8 cellular contexts compared by ENCODE assay signal in the genomic region with DNA sequence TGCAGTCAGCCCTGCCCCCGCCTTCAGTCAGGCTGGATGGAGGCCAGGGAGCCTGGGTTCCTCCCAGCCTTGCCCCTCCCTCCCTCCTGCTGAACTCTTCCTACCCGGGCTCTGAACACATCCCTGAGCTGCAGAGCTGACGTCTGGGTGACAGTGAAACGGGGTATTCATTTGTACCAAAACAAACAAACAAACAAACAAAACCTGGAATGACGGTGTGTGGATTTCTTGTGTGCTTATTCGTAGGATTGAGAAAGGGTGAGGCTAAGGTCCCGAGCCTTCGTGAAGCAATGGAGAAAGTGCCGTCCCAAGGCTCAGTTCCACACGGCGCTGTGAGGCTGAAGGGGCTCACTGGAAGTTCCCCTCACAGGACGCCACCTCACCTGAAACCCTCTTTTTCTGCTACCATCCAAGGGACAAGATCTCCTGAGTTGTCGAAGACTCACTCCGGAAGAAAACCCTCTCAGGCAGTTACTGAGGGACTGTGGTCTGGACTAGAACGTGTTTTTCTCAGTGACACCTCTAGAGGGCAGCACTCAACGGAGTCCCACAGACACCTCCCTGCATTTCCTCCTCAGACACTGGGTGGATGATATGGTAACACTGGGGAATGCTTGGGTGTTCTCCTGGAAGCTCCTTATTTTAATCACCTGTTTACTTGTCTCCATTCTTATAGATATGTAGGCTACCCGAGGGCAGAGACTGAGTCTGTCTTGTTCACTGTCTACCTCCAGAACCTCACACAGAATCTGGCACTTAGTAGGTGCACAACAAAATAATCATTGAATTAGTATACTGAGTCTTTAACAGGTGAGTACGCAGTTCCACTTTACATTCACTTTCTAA. TPM values are rescaled to one million over a fixed set of nuclear protein-coding genes. Genes with fewer than 3 reads are reported as not detected.
DNase-seq lines count a peak whose midpoint lies in the region; ATAC-seq lines count a peak whose summit lies in the region.

No MANE protein-coding gene starts in this region.

- H2AK5ac ChIP-seq in mesendoderm (ENCODE audit: low read length): no peak overlapping the region

- H4K5ac ChIP-seq in mesendoderm (ENCODE audit: low read length): no peak overlapping the region

- peak overlapping the region; percentile 64 to 91 (median 87) for H3K4me3 Mint-ChIP-seq in CD8-positive, alpha-beta memory T cell
- H3K4me3 Mint-ChIP-seq in activated CD4-positive, alpha-beta memory T cell treated with anti-CD3 and anti-CD28 coated beads, Interleukin-2, amount 10 ng/mL, durations not matched to agents 7 days and 5 days: peak overlapping the region; percentile 75

- H3K4ac ChIP-seq in mesendoderm (ENCODE audit: low read depth, low read length): no peak overlapping the region

- ATAC-seq in GM19438 (IDR thresholded peaks at IDR 0.05; ENCODE audit: low read depth, unreplicated experiment): peak; percentile 98
- peak; percentile 100 for ATAC-seq in HG03558 (IDR thresholded peaks at IDR 0.05; ENCODE audit: extremely low read depth, unreplicated experiment)

- H3K4me1 ChIP-seq in CD8-positive, alpha-beta memory T cell (ENCODE audit: insufficient read depth, low read length): no peaks in the 10 kb centered on the region
- no peaks in the 10 kb centered on the region for H3K4me1 ChIP-seq in effector memory CD4-positive, alpha-beta T cell (ENCODE audit: control insufficient read depth, insufficient read depth, low read length, poor library complexity, severe bottlenecking)
- H3K4me1 ChIP-seq in mesendoderm (ENCODE audit: control insufficient read depth, low read depth, low read length): no peaks in the 10 kb centered on the region

- DNase-seq in CD8-positive, alpha-beta memory T cell: peak; percentile 31 to 75 (median 62)
- DNase-seq in NCI-H748 (lab: John Stamatoyannopoulos, UW; ENCODE audit: unreplicated experiment): peak; percentile 76
- peak; percentile 71 for DNase-seq in activated CD4-positive, alpha-beta memory T cell treated with anti-CD3 and anti-CD28 coated beads, Interleukin-2, amount 10 ng/mL, durations not matched to agents 7 days and 5 days
- peak; percentile 20 to 47 (median 37) for DNase-seq in effector memory CD4-positive, alpha-beta T cell
- DNase-seq in mesendoderm: peak; percentile 84
- peak; percentile 30 to 48 for DNase-seq in stimulated activated CD8-positive, alpha-beta memory T cell treated with anti-CD3 and anti-CD28 coated beads, Interleukin-15, amount 100 ng/mL, for 48 hours (ENCODE audit: low read depth in 2 of 2)

- POLR2A ChIA-PET in CD8-positive, alpha-beta memory T cell (lab: Charles Lee): no interaction called here
- POLR2A ChIA-PET in activated CD4-positive, alpha-beta memory T cell treated with anti-CD3 and anti-CD28 coated beads, Interleukin-2, amount 10 ng/mL, durations not matched to agents 7 days and 5 days (lab: Charles Lee): interaction anchor here (0.6 kb wide), 1 partner anchor 42 kb away, joined by 3 read pairs; no protein-coding TSS in a partner anchor

- no peak overlapping the region for H2BK5ac ChIP-seq in mesendoderm (ENCODE audit: low read length)

- H3K4me3 ChIP-seq in CD8-positive, alpha-beta memory T cell (ENCODE audit: low read length): peak overlapping the region; percentile 58
- peak overlapping the region; percentile 59 for H3K4me3 ChIP-seq in effector memory CD4-positive, alpha-beta T cell (ENCODE audit: insufficient read depth, low read depth, low read length, poor library complexity, severe bottlenecking)
- H3K4me3 ChIP-seq in mesendoderm (ENCODE audit: low read length): no peak overlapping the region

- no peak overlapping the region for H4K8ac ChIP-seq in mesendoderm (ENCODE audit: low read depth, low read length)

- no peak overlapping the region for H2BK15ac ChIP-seq in mesendoderm (replicated peaks; ENCODE audit: low read depth)

- no peaks in the 10 kb centered on the region for H3K36me3 ChIP-seq in CD8-positive, alpha-beta memory T cell (ENCODE audit: insufficient read depth, low read length)
- no peaks in the 10 kb centered on the region for H3K36me3 ChIP-seq in effector memory CD4-positive, alpha-beta T cell (ENCODE audit: control insufficient read depth, insufficient read depth, low read length)
- no peaks in the 10 kb centered on the region for H3K36me3 ChIP-seq in mesendoderm (ENCODE audit: control insufficient read depth, insufficient read depth, low read length)

- peak overlapping the region; percentile 33 for H3K4me2 ChIP-seq in mesendoderm (ENCODE audit: low read length)

- H3K27ac ChIP-seq in CD8-positive, alpha-beta memory T cell (ENCODE audit: low read depth, low read length): no peak overlapping the region
- H3K27ac ChIP-seq in effector memory CD4-positive, alpha-beta T cell (ENCODE audit: insufficient read depth, low read length, poor library complexity, severe bottlenecking): no peak overlapping the region
- no peak overlapping the region for H3K27ac ChIP-seq in mesendoderm (ENCODE audit: low read depth, low read length)

- WGBS in mesendoderm (ENCODE audit: extremely low coverage, insufficient coverage, low lambda C conversion rate): no CpG with 5 or more reads among the region's 18 CpGs

- peaks cover 3 to 8% (median 5%) of the 10 kb centered on the region in 3 donors for H3K4me1 Mint-ChIP-seq in CD8-positive, alpha-beta memory T cell
- peaks cover 14% of the 10 kb centered on the region for H3K4me1 Mint-ChIP-seq in activated CD4-positive, alpha-beta memory T cell treated with anti-CD3 and anti-CD28 coated beads, Interleukin-2, amount 10 ng/mL, durations not matched to agents 7 days and 5 days

- H3K18ac ChIP-seq in mesendoderm (ENCODE audit: low read length): no peak overlapping the region

- H3K9me3 Mint-ChIP-seq in CD8-positive, alpha-beta memory T cell: no peaks in the 10 kb centered on the region
- H3K9me3 Mint-ChIP-seq in activated CD4-positive, alpha-beta memory T cell treated with anti-CD3 and anti-CD28 coated beads, Interleukin-2, amount 10 ng/mL, durations not matched to agents 7 days and 5 days: no peaks in the 10 kb centered on the region

- H3K9ac ChIP-seq in mesendoderm (ENCODE audit: low read length): peak overlapping the region; percentile 62

- peak overlapping the region; percentile 88 for H3K56ac ChIP-seq in mesendoderm (ENCODE audit: low read length)

- no peaks in the 10 kb centered on the region for H3K9me3 ChIP-seq in CD8-positive, alpha-beta memory T cell (ENCODE audit: low read length)
- H3K9me3 ChIP-seq in effector memory CD4-positive, alpha-beta T cell (ENCODE audit: control insufficient read depth, low read length): no peaks in the 10 kb centered on the region

- H3K36me3 Mint-ChIP-seq in CD8-positive, alpha-beta memory T cell: no peaks in the 10 kb centered on the region
- H3K36me3 Mint-ChIP-seq in activated CD4-positive, alpha-beta memory T cell treated with anti-CD3 and anti-CD28 coated beads, Interleukin-2, amount 10 ng/mL, durations not matched to agents 7 days and 5 days (ENCODE audit: low read depth): no peaks in the 10 kb centered on the region

- H3K27me3 Mint-ChIP-seq in CD8-positive, alpha-beta memory T cell: peaks cover 0 to 2% of the 10 kb centered on the region in 2 donors
- H3K27me3 Mint-ChIP-seq in activated CD4-positive, alpha-beta memory T cell treated with anti-CD3 and anti-CD28 coated beads, Interleukin-2, amount 10 ng/mL, durations not matched to agents 7 days and 5 days: no peaks in the 10 kb centered on the region

- H2BK120ac ChIP-seq in mesendoderm (ENCODE audit: low read depth, low read length): no peak overlapping the region

- H3K79me1 ChIP-seq in mesendoderm (ENCODE audit: low read length): no peaks in the 10 kb centered on the region

- peaks cover 3% of the 10 kb centered on the region for H3K27me3 ChIP-seq in CD8-positive, alpha-beta memory T cell (ENCODE audit: insufficient read depth, low read length, poor library complexity, severe bottlenecking)
- H3K27me3 ChIP-seq in effector memory CD4-positive, alpha-beta T cell (replicated peaks; ENCODE audit: control insufficient read depth, insufficient read depth, low read length, poor library complexity, severe bottlenecking): no peaks in the 10 kb centered on the region
- no peaks in the 10 kb centered on the region for H3K27me3 ChIP-seq in mesendoderm (ENCODE audit: insufficient read depth, low read length, poor library complexity)

- no peak overlapping the region for H3K23ac ChIP-seq in mesendoderm (ENCODE audit: low read length)

- no peaks in the 10 kb centered on the region for H3K79me2 ChIP-seq in mesendoderm (ENCODE audit: control insufficient read depth, insufficient read depth, low read length)

- peak overlapping the region in 6 of 8 donors; percentile 26 to 89 (median 74) for H3K27ac Mint-ChIP-seq in CD8-positive, alpha-beta memory T cell
- peak overlapping the region; percentile 48 for H3K27ac Mint-ChIP-seq in activated CD4-positive, alpha-beta memory T cell treated with anti-CD3 and anti-CD28 coated beads, Interleukin-2, amount 10 ng/mL, durations not matched to agents 7 days and 5 days

- CTCF ChIA-PET in CD8-positive, alpha-beta memory T cell (lab: Charles Lee): interaction anchor here (0.7 to 1.5 kb wide), 2 partner anchors 11 to 185 kb away, joined by 3 read pairs; no protein-coding TSS in a partner anchor
- CTCF ChIA-PET in activated CD4-positive, alpha-beta memory T cell treated with anti-CD3 and anti-CD28 coated beads, Interleukin-2, amount 10 ng/mL, durations not matched to agents 7 days and 5 days (lab: Charles Lee): interaction anchor here (0.6 kb wide), 2 partner anchors 463 to 684 kb away, joined by 3 to 7 read pairs; no protein-coding TSS in a partner anchor

RNA-seq across cellular contexts. Expression of a gene that starts 27.3 kb away (rescaled TPM):
- not detected for total RNA-seq in CD8-positive, alpha-beta memory T cell
- polyA plus RNA-seq in CD8-positive, alpha-beta memory T cell: not detected
- not detected for total RNA-seq in activated CD4-positive, alpha-beta memory T cell treated with anti-CD3 and anti-CD28 coated beads, Interleukin-2, amount 10 ng/mL, durations not matched to agents 7 days and 5 days
- not detected for polyA plus RNA-seq in mesendoderm (2013, experiment 1 of 2)
- polyA plus RNA-seq in mesendoderm (2013, experiment 2 of 2): not detected

RNA-seq across cellular contexts. Expression of a gene that starts 41.6 kb away (rescaled TPM):
- not detected for total RNA-seq in CD8-positive, alpha-beta memory T cell
- polyA plus RNA-seq in CD8-positive, alpha-beta memory T cell: not detected
- total RNA-seq in activated CD4-positive, alpha-beta memory T cell treated with anti-CD3 and anti-CD28 coated beads, Interleukin-2, amount 10 ng/mL, durations not matched to agents 7 days and 5 days: not detected
- not detected for polyA plus RNA-seq in mesendoderm (2013, experiment 1 of 2)
- not detected for polyA plus RNA-seq in mesendoderm (2013, experiment 2 of 2)
